In the genomic region with DNA sequence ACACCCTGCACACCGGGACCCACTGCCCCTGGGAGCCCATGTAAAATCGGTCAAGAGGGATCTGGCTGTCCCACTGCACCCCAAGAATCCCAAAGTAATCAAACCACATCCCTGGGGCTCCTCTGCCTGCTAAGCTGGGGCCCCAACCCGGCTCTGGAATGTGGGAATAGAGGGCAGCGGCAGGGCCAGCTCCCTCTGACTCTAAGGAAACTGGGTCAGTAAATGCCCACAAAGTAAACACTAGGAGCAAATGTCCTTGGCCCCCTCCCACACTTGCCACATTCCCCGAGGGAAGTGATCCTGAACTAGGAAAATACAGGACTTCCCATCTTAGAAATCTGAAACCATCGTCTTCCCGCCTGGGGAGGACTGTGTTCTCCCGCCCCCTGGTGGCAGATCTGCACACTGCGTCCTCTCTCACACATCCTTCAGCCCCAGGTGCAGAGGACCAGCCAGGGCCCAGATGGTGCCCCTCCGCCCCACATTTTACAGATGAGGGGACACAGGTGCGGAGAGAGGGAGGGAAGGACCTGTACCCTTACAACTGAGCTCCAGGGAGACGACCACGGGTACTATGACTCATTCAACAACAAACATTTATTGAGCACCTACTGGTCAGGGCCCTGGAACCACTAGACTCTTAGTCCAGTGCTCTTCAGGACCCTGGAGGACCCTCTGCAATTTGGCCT, we compare ENCODE assay signal across 8 cellular contexts. TPM values are rescaled to one million over a fixed set of nuclear protein-coding genes. Genes with fewer than 3 reads are reported as not detected.
DNase-seq lines count a peak whose midpoint lies in the region; ATAC-seq and TF ChIP-seq lines count a peak whose summit lies in the region.

No MANE protein-coding gene starts in this region.

- no peak overlapping the region for H3K4me3 ChIP-seq in trophoblast cell (ENCODE audit: low read depth, low read length)

- no peak overlapping the region for H4K12ac ChIP-seq in trophoblast cell (ENCODE audit: low read depth, low read length)

- H3K23ac ChIP-seq in trophoblast cell (ENCODE audit: low read length), result no peak overlapping the region

- ATAC-seq in Right ventricle myocardium inferior (peak; percentile 87), HG02571 (IDR thresholded peaks at IDR 0.05; ENCODE audit: unreplicated experiment) (no peak)

- peaks cover 13 to 16% of the 10 kb centered on the region in 2 experiments for H3K4me1 ChIP-seq in trophoblast cell (ENCODE audit: control insufficient read depth in 1 of 2, insufficient read depth in 2 of 2, low read length in 2 of 2)

- H3K27me3 Mint-ChIP-seq in activated naive CD4-positive, alpha-beta T cell treated with anti-CD3 and anti-CD28 coated beads, Interleukin-2, amount 10 ng/mL, durations not matched to agents 7 days and 5 days, result peaks cover 15% of the 10 kb centered on the region
- no peaks in the 10 kb centered on the region for H3K27me3 Mint-ChIP-seq in type B pancreatic cell

- H3K14ac ChIP-seq in trophoblast cell (ENCODE audit: low read length), result peak overlapping the region; percentile 14

- no peak overlapping the region for H3K9ac ChIP-seq in trophoblast cell (ENCODE audit: low read length)

- H3K4me1 Mint-ChIP-seq in activated naive CD4-positive, alpha-beta T cell treated with anti-CD3 and anti-CD28 coated beads, Interleukin-2, amount 10 ng/mL, durations not matched to agents 7 days and 5 days, result peaks cover 11% of the 10 kb centered on the region
- H3K4me1 Mint-ChIP-seq in type B pancreatic cell (ENCODE audit: unreplicated experiment), result peaks cover 19% of the 10 kb centered on the region

- H3K4ac ChIP-seq in trophoblast cell (ENCODE audit: low read depth, low read length), result peak overlapping the region; percentile 23

- WGBS in trophoblast cell (ENCODE audit: extremely low coverage, insufficient coverage, insufficient read length), result no CpG with 5 or more reads among the region's 13 CpGs

- peak overlapping the region; percentile 53 for H3K4me2 ChIP-seq in trophoblast cell (ENCODE audit: low read length)

- peak overlapping the region; percentile 14 for H2BK12ac ChIP-seq in trophoblast cell (ENCODE audit: low read length)

- peaks cover 3 to 10% of the 10 kb centered on the region in 2 experiments for H3K36me3 ChIP-seq in trophoblast cell (ENCODE audit: control insufficient read depth in 1 of 2, insufficient read depth in 2 of 2, low read length in 2 of 2)

- peak overlapping the region; percentile 51 for H2BK5ac ChIP-seq in trophoblast cell (ENCODE audit: low read depth, low read length, poor library complexity)

- H3K9me3 ChIP-seq in trophoblast cell (ENCODE audit: insufficient read depth, low read depth, low read length), result no peaks in the 10 kb centered on the region

- no peak overlapping the region for H3K27ac Mint-ChIP-seq in activated naive CD4-positive, alpha-beta T cell treated with anti-CD3 and anti-CD28 coated beads, Interleukin-2, amount 10 ng/mL, durations not matched to agents 7 days and 5 days
- H3K27ac Mint-ChIP-seq in type B pancreatic cell, result peak overlapping the region; percentile 98

- H2BK120ac ChIP-seq in trophoblast cell (ENCODE audit: insufficient read depth, low read length, poor library complexity), result peak overlapping the region; percentile 35

- H2AFZ ChIP-seq in trophoblast cell (ENCODE audit: insufficient read depth, low read length, poor library complexity), result no peak overlapping the region

- CTCF ChIA-PET in activated naive CD4-positive, alpha-beta T cell treated with anti-CD3 and anti-CD28 coated beads, Interleukin-2, amount 10 ng/mL, durations not matched to agents 7 days and 5 days (lab: Charles Lee), result interaction anchor here (0.6 to 5.0 kb wide), 12 partner anchors 9 to 216 kb away, joined by 3 to 55 read pairs (median 3); a partner anchor contains a TSS

- intact Hi-C loops in Right ventricle myocardium inferior (cut with DNase I), result loop anchor here (1.0 kb wide), 1 partner anchor 63 kb away; no protein-coding TSS in a partner anchor

- H3K79me2 ChIP-seq in trophoblast cell (ENCODE audit: control insufficient read depth, insufficient read depth, low read length, poor library complexity), result no peaks in the 10 kb centered on the region

- H4K91ac ChIP-seq in trophoblast cell (ENCODE audit: low read depth, low read length), result peak overlapping the region; percentile 73

- DNase-seq in DMS79 (lab: John Stamatoyannopoulos, UW), result peak; percentile 55
- peak; percentile 75 for DNase-seq in M059J (ENCODE audit: low read depth)
- DNase-seq in SK-MEL-5 (ENCODE audit: low read depth, low spot score), result peak; percentile 71
- DNase-seq in activated naive CD4-positive, alpha-beta T cell treated with anti-CD3 and anti-CD28 coated beads, Interleukin-2, amount 10 ng/mL, durations not matched to agents 7 days and 5 days, result peak; percentile 80
- peak; percentile 88 for DNase-seq in Right ventricle myocardium inferior (ENCODE audit: missing footprints)
- DNase-seq in trophoblast cell, result peak; percentile 79 to 94
- DNase-seq in type B pancreatic cell (ENCODE audit: extremely low spot score, unreplicated experiment), result peak; percentile 90

- TF ChIP-seq CTCF in type B pancreatic cell (conservative IDR thresholded peaks at IDR 0.05), result peak; percentile 98

- no peaks in the 10 kb centered on the region for H3K36me3 Mint-ChIP-seq in activated naive CD4-positive, alpha-beta T cell treated with anti-CD3 and anti-CD28 coated beads, Interleukin-2, amount 10 ng/mL, durations not matched to agents 7 days and 5 days
- H3K36me3 Mint-ChIP-seq in type B pancreatic cell, result peaks cover 4% of the 10 kb centered on the region

- H3K27me3 ChIP-seq in trophoblast cell (ENCODE audit: insufficient read depth, low read length), result no peaks in the 10 kb centered on the region

- H3K79me1 ChIP-seq in trophoblast cell (ENCODE audit: low read length), result peaks cover 11% of the 10 kb centered on the region

- peak overlapping the region; percentile 52 for H3K18ac ChIP-seq in trophoblast cell (ENCODE audit: low read length)

- H4K8ac ChIP-seq in trophoblast cell (ENCODE audit: low read depth, low read length), result peak overlapping the region; percentile 8

- H2AK5ac ChIP-seq in trophoblast cell (ENCODE audit: low read length), result peak overlapping the region; percentile 69

- H3K27ac ChIP-seq in trophoblast cell (ENCODE audit: low read depth, low read length), result peak overlapping the region; percentile 81

- H3K4me3 Mint-ChIP-seq in activated naive CD4-positive, alpha-beta T cell treated with anti-CD3 and anti-CD28 coated beads, Interleukin-2, amount 10 ng/mL, durations not matched to agents 7 days and 5 days, result no peak overlapping the region
- peak overlapping the region; percentile 80 for H3K4me3 Mint-ChIP-seq in type B pancreatic cell

- in situ Hi-C loops in SK-MEL-5 (cut with HindIII; ENCODE audit: low pct_unique_long_range_greater_than_20kb, low sequenced_read_pairs), result no loop called here

- no peaks in the 10 kb centered on the region for H3K9me3 Mint-ChIP-seq in activated naive CD4-positive, alpha-beta T cell treated with anti-CD3 and anti-CD28 coated beads, Interleukin-2, amount 10 ng/mL, durations not matched to agents 7 days and 5 days
- no peaks in the 10 kb centered on the region for H3K9me3 Mint-ChIP-seq in type B pancreatic cell

RNA-seq across cellular contexts. Expression of a gene that starts 10.2 kb away (rescaled TPM):
- 51.6 and 88.8 TPM in 2 replicates for total RNA-seq in M059J (2014; rRNA removed; shearing (Covaris generic))
- 29.9 and 31.2 TPM in 2 replicates for total RNA-seq in SK-MEL-5 (2014; rRNA removed; shearing (Covaris generic))
- polyA plus RNA-seq in SK-MEL-5 (2015; cell fraction: cytosol; rRNA removed), result 90.4 and 108 TPM in 2 replicates
- 18.6 and 19.0 TPM in 2 replicates for polyA plus RNA-seq in SK-MEL-5 (2015; cell fraction: nucleus; rRNA removed)
- total RNA-seq in Right ventricle myocardium inferior, result 7.8 TPM
- 27.5 and 27.8 TPM in 2 replicates for polyA plus RNA-seq in trophoblast cell (2013)
- total RNA-seq in type B pancreatic cell (ENCODE audit: low replicate concordance), result 24.7 and 50.5 TPM in 2 replicates

RNA-seq across cellular contexts. Expression of a gene that starts 11.3 kb away (rescaled TPM):
- 128 and 174 TPM in 2 replicates for total RNA-seq in M059J (2014; rRNA removed; shearing (Covaris generic))
- 236 and 244 TPM in 2 replicates for total RNA-seq in SK-MEL-5 (2014; rRNA removed; shearing (Covaris generic))
- 344 and 374 TPM in 2 replicates for polyA plus RNA-seq in SK-MEL-5 (2015; cell fraction: cytosol; rRNA removed)
- polyA plus RNA-seq in SK-MEL-5 (2015; cell fraction: nucleus; rRNA removed), result 765 and 831 TPM in 2 replicates
- 11.7 TPM for total RNA-seq in Right ventricle myocardium inferior
- polyA plus RNA-seq in trophoblast cell (2013), result 181 and 187 TPM in 2 replicates
- total RNA-seq in type B pancreatic cell (ENCODE audit: low replicate concordance), result 54.3 and 249 TPM in 2 replicates

RNA-seq across cellular contexts. Expression of a gene that starts 15.0 kb away (rescaled TPM):
- 17.4 and 24.5 TPM in 2 replicates for total RNA-seq in M059J (2014; rRNA removed; shearing (Covaris generic))
- 0.50 and 0.83 TPM in 2 replicates for total RNA-seq in SK-MEL-5 (2014; rRNA removed; shearing (Covaris generic))
- polyA plus RNA-seq in SK-MEL-5 (2015; cell fraction: cytosol; rRNA removed), result 3.6 and 7.7 TPM in 2 replicates
- polyA plus RNA-seq in SK-MEL-5 (2015; cell fraction: nucleus; rRNA removed), result 0.30 and 0.85 TPM in 2 replicates
- total RNA-seq in Right ventricle myocardium inferior (192 TPM), type B pancreatic cell (ENCODE audit: low replicate concordance) (169 and 505 TPM in 2 replicates)
- polyA plus RNA-seq in trophoblast cell (2013), result 367 and 395 TPM in 2 replicates

RNA-seq across cellular contexts. Expression of a gene that starts 34.5 kb away (rescaled TPM):
- 54.9 and 56.2 TPM in 2 replicates for total RNA-seq in M059J (2014; rRNA removed; shearing (Covaris generic))
- 86.3 and 92.7 TPM in 2 replicates for total RNA-seq in SK-MEL-5 (2014; rRNA removed; shearing (Covaris generic))
- 84.6 and 86.2 TPM in 2 replicates for polyA plus RNA-seq in SK-MEL-5 (2015; cell fraction: cytosol; rRNA removed)
- 110 and 115 TPM in 2 replicates for polyA plus RNA-seq in SK-MEL-5 (2015; cell fraction: nucleus; rRNA removed)
- total RNA-seq in Right ventricle myocardium inferior (18.1 TPM), type B pancreatic cell (ENCODE audit: low replicate concordance) (46.0 and 74.8 TPM in 2 replicates)
- 45.0 and 48.0 TPM in 2 replicates for polyA plus RNA-seq in trophoblast cell (2013)

RNA-seq across cellular contexts. Expression of a gene that starts 36.1 kb away (rescaled TPM):
- total RNA-seq in M059J (2014; rRNA removed; shearing (Covaris generic)), result not detected in 2 replicates
- not detected in 2 replicates for total RNA-seq in SK-MEL-5 (2014; rRNA removed; shearing (Covaris generic))
- not detected in 2 replicates for polyA plus RNA-seq in SK-MEL-5 (2015; cell fraction: cytosol; rRNA removed)
- 0.70 TPM in 1 of 2 replicates, not detected in the other for polyA plus RNA-seq in SK-MEL-5 (2015; cell fraction: nucleus; rRNA removed)
- not detected for total RNA-seq in Right ventricle myocardium inferior
- 0.03 and 0.05 TPM in 2 replicates for polyA plus RNA-seq in trophoblast cell (2013)
- total RNA-seq in type B pancreatic cell (ENCODE audit: low replicate concordance), result 0.24 TPM in 1 of 2 replicates, not detected in the other

Comparison
In these comparisons a context has a peak if more than half of its experiments do, and no peak if none do; other contexts are left out.
1. RNA of a gene that starts 15.0 kb away (total RNA-seq): 192 TPM in Right ventricle myocardium inferior (single experiment), 169 to 505 TPM in type B pancreatic cell and 17.4 to 24.5 TPM in M059J; 0.50 to 0.83 TPM in SK-MEL-5; every median in the first group is over 10 times any median in the second.
2. Peak in every context shown above with its lines, with median percentiles within 50 percentile points of each other: DNase-seq.